In the genomic region with DNA sequence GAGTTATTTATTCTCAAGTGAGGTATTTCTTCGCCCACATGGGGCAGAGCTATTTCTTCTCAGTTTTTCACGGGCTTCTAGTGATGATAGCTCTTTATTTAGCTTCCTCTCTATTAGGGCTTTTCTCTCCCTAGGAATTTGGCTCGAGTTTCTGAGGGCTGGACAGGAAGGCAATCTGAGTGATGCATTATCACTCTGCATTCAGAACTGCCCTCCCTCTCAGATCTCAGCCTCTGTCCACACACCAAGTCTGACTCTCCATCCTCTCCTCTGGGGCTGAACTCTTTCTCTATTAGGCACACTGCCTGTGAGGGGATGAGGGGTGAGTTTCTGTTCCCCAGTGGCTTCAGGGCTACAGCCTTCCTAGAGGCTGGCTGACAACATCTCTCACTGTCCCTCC, we compare ENCODE assay signal across 16 cellular contexts. TPM values are rescaled to one million over a fixed set of nuclear protein-coding genes. Genes with fewer than 3 reads are reported as not detected.
DNase-seq lines count a peak whose midpoint lies in the region; ATAC-seq, FAIRE-seq and TF ChIP-seq lines count a peak whose summit lies in the region.
"Had no signal": no experiment of that assay in that cellular context is flagged by ENCODE, and none has a peak within 500 bp of the region (broad histone marks: within the 10 kb centered on the region; RNA-seq: fewer than 3 reads in every experiment).

No MANE protein-coding gene starts in this region.

- ATAC-seq in GM21825 (IDR thresholded peaks at IDR 0.05; ENCODE audit: unreplicated experiment) (no peak), mucosa of descending colon (no peak)

- H3K36me3 ChIP-seq in keratinocyte (ENCODE audit: control insufficient read depth in 2 of 2, extremely low read depth in 1 of 2, insufficient read depth in 2 of 2, low read length in 2 of 2) = no peaks in the 10 kb centered on the region
- H3K36me3 ChIP-seq in mucosa of descending colon (ENCODE audit: low read depth) = no peaks in the 10 kb centered on the region
- H3K36me3 ChIP-seq: esophagus squamous epithelium, Peyer's patch had no signal

- H2AFZ ChIP-seq in keratinocyte (ENCODE audit: control insufficient read depth, low read length) = peak overlapping the region; percentile 83

- H3K4me3 ChIP-seq in cardiac fibroblast (replicated peaks in 1 of 2; ENCODE audit: low read depth in 2 of 2, low read length in 2 of 2) = no peak overlapping the region
- no peak overlapping the region for H3K4me3 ChIP-seq in keratinocyte (ENCODE audit: control insufficient read depth in 2 of 3, extremely low read depth in 1 of 3, insufficient read depth in 2 of 3, low read depth in 1 of 3, low read length in 3 of 3)
- no peak overlapping the region for H3K4me3 ChIP-seq in mucosa of descending colon
- H3K4me3 ChIP-seq: esophagus squamous epithelium, Peyer's patch had no signal

- no peak for FAIRE-seq in keratinocyte (lab: Jason Lieb, UNC)

- no peaks in the 10 kb centered on the region for H3K27me3 ChIP-seq in keratinocyte (ENCODE audit: control insufficient read depth, extremely low read depth, insufficient read depth, low read length)
- H3K27me3 ChIP-seq: esophagus squamous epithelium, Peyer's patch had no signal

- no peaks in the 10 kb centered on the region for H3K9me1 ChIP-seq in keratinocyte (ENCODE audit: control insufficient read depth, extremely low read depth, insufficient read depth, low read length)

- no peak overlapping the region for H3K27ac ChIP-seq in keratinocyte (ENCODE audit: control insufficient read depth, insufficient read depth, low read length)
- H3K27ac ChIP-seq: esophagus squamous epithelium, Peyer's patch had no signal

- no peaks in the 10 kb centered on the region for H4K20me1 ChIP-seq in keratinocyte (ENCODE audit: control insufficient read depth, extremely low read depth, insufficient read depth, low read length)

- peak overlapping the region; percentile 23 for H3K4me2 ChIP-seq in keratinocyte (ENCODE audit: control insufficient read depth, extremely low read depth, insufficient read depth, low read depth, low read length)

- peaks cover 6% of the 10 kb centered on the region for H3K4me1 ChIP-seq in keratinocyte (ENCODE audit: control insufficient read depth, extremely low read depth, insufficient read depth, low read length)
- no peaks in the 10 kb centered on the region for H3K4me1 ChIP-seq in mucosa of descending colon (ENCODE audit: low read depth)
- H3K4me1 ChIP-seq: esophagus squamous epithelium, Peyer's patch had no signal

- dilution Hi-C loops in keratinocyte (cut with MboI; ENCODE audit: extremely low pct_ligation_motif_present, low sequenced_read_pairs) = no loop called here

- no peaks in the 10 kb centered on the region for H3K79me2 ChIP-seq in keratinocyte (ENCODE audit: control insufficient read depth, insufficient read depth, low read length)

- H3K9ac ChIP-seq in keratinocyte (ENCODE audit: control insufficient read depth, extremely low read depth, insufficient read depth, low read length) = no peak overlapping the region

- TF ChIP-seq CTCF in cardiac fibroblast (IDR thresholded peaks at IDR 0.05; ENCODE audit: low read depth, low read length) (no peak), keratinocyte (optimal IDR thresholded peaks at IDR 0.05 in 1 of 3, IDR thresholded peaks at IDR 0.05 in 1 of 3, conservative IDR thresholded peaks at IDR 0.05 in 1 of 3; ENCODE audit: extremely low read depth in 1 of 3, insufficient read depth in 2 of 3, low read length in 3 of 3) (no peak), mucosa of descending colon (IDR thresholded peaks at IDR 0.05) (no peak)

- DNase-seq in AG08395 (ENCODE audit: low spot score) (peak; percentile 38), LHCN-M2 (ENCODE audit: low read depth) (peak; percentile 58), cardiac fibroblast (ENCODE audit: low read depth in 2 of 2) (peak; percentile 51 to 65), keratinocyte (ENCODE audit: low read depth, low spot score) (no peak), 8988T (no peak), mucosa of descending colon (no peak), nucleus accumbens (lab: John Stamatoyannopoulos, UW) (no peak)
- DNase-seq: activated gamma-delta T cell; DMS79; esophagus squamous epithelium; HCEC 1CT; Peyer's patch; stimulated activated CD4-positive, alpha-beta T cell treated with anti-CD3 and anti-CD28 coated beads, Interleukin-4, amount 100 ng/mL, for 4 hours; stimulated activated naive CD4-positive, alpha-beta T cell treated with Interleukin-2 at 50 U/mL for 16 hours; T-helper 9 cell had no signal

- no peaks in the 10 kb centered on the region for H3K9me3 ChIP-seq in keratinocyte (ENCODE audit: control insufficient read depth, low read depth, low read length)
- H3K9me3 ChIP-seq in mucosa of descending colon = no peaks in the 10 kb centered on the region
- H3K9me3 ChIP-seq: esophagus squamous epithelium, Peyer's patch had no signal

- intact Hi-C loops in mucosa of descending colon (cut with DNase I, micrococcal nuclease) = no loop called here

RNA-seq across cellular contexts. Expression of a gene that starts 14.9 kb away (rescaled TPM):
- total RNA-seq in LHCN-M2 (2014; rRNA removed) = 50.7 and 53.8 TPM in 2 replicates
- polyA plus RNA-seq in LHCN-M2 (2012) = 13.9 TPM
- polyA plus RNA-seq in keratinocyte = 26.4 to 39.7 TPM (median 36.6 TPM) in 3 replicates
- polyA plus RNA-seq in keratinocyte (2011; ENCODE audit: low read depth) = 27.1 TPM
- polyA plus RNA-seq in keratinocyte (2011; cell fraction: cytosol; rRNA removed) = 11.7 and 30.1 TPM in 2 replicates
- 25.9 and 32.7 TPM in 2 replicates for polyA plus RNA-seq in keratinocyte (2011; cell fraction: nucleus; rRNA removed)
- 27.3 and 28.1 TPM in 2 replicates for polyA plus RNA-seq in keratinocyte (2012; ENCODE audit: low replicate concordance)
- 17.4 to 84.1 TPM (median 74.3 TPM) in 3 replicates for polyA minus RNA-seq in keratinocyte
- 40.5 TPM for polyA minus RNA-seq in keratinocyte (2011; cell fraction: cytosol; rRNA and poly(A)+ RNA removed)
- 46.4 and 94.6 TPM in 2 replicates for polyA minus RNA-seq in keratinocyte (2011; cell fraction: nucleus; rRNA and poly(A)+ RNA removed)
- total RNA-seq in mucosa of descending colon = 10 to 100 TPM; 23.5 to 41.7 (median 36.1) TPM

RNA-seq across cellular contexts. Expression of a gene that starts 51.0 kb away (rescaled TPM):
- total RNA-seq in LHCN-M2 (2014; rRNA removed) = 51.9 and 64.6 TPM in 2 replicates
- polyA plus RNA-seq in LHCN-M2 (2012) = 33.5 TPM
- polyA plus RNA-seq in keratinocyte = 40.1 to 65.1 TPM (median 57.4 TPM) in 3 replicates
- polyA plus RNA-seq in keratinocyte (2011; ENCODE audit: low read depth) = 41.0 TPM
- 38.4 and 79.1 TPM in 2 replicates for polyA plus RNA-seq in keratinocyte (2011; cell fraction: cytosol; rRNA removed)
- polyA plus RNA-seq in keratinocyte (2011; cell fraction: nucleus; rRNA removed) = 61.9 and 72.3 TPM in 2 replicates
- 25.7 and 40.8 TPM in 2 replicates for polyA plus RNA-seq in keratinocyte (2012; ENCODE audit: low replicate concordance)
- 26.4 to 83.3 TPM (median 47.4 TPM) in 3 replicates for polyA minus RNA-seq in keratinocyte
- polyA minus RNA-seq in keratinocyte (2011; cell fraction: cytosol; rRNA and poly(A)+ RNA removed) = 26.1 TPM
- 39.6 and 79.4 TPM in 2 replicates for polyA minus RNA-seq in keratinocyte (2011; cell fraction: nucleus; rRNA and poly(A)+ RNA removed)
- 10 to 100 TPM; 38.5 to 55.6 (median 52.1) TPM for total RNA-seq in mucosa of descending colon

Comparison
In these comparisons a context has a peak if more than half of its experiments do, and no peak if none do; other contexts are left out.
1. DNase-seq: peak in AG08395 (single experiment), LHCN-M2 (single experiment) and cardiac fibroblast (2 of 2); none in keratinocyte (single experiment), 8988T (single experiment), mucosa of descending colon (0 of 3) and nucleus accumbens (0 of 56).